ENCODE assay signal across 9 cellular contexts in the genomic region with DNA sequence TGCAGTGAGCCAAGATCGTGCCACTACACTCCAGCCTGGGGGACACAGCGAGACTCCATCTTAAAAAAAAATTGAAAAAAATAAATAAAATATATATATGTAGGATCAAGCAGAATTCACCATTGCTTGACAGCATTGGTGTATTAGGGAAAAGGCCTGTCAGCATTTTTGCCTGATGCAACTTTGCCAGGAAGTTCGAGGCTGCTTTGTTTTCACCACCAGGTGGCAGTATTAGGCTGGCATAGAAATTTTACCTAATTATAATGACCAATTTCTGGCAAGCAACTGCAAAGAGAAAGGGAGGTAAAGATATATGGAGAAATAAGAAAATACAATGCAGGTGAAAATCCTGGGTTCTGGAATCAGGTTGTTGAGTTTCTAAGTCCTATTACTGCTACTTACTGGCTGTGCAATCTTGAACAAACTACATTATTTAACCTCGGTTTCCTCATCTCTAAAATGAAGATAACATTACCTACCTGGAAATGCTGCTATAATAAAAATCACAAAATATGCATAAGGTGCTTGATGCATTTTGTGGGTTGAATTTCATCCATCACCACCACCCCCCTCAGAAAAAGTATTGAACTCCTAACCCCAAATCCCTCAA. TPM values are rescaled to one million over a fixed set of nuclear protein-coding genes. Genes with fewer than 3 reads are reported as not detected.
DNase-seq lines count a peak whose midpoint lies in the region; ATAC-seq and TF ChIP-seq lines count a peak whose summit lies in the region.
"Had no signal": no experiment of that assay in that cellular context is flagged by ENCODE, and none has a peak within 500 bp of the region (broad histone marks: within the 10 kb centered on the region; RNA-seq: fewer than 3 reads in every experiment).

No MANE protein-coding gene starts in this region.

- H3K4me3 ChIP-seq in SK-N-SH (ENCODE audit: low read depth in 2 of 2, low read length in 1 of 2) = no peak overlapping the region; a peak in 1 of 4 replicates

- H2AFZ ChIP-seq in SK-N-SH (ENCODE audit: low read depth) = no peak overlapping the region

- H3K36me3 Mint-ChIP-seq in activated naive CD4-positive, alpha-beta T cell treated with anti-CD3 and anti-CD28 coated beads for 36 hours (ENCODE audit: low read depth) = no peaks in the 10 kb centered on the region

- peak overlapping the region in 1 of 2 experiments; percentile 56; a peak in 2 of 4 replicates for H3K27ac ChIP-seq in SK-N-SH (ENCODE audit: low read depth in 2 of 2, low read length in 1 of 2)

- DNase-seq in EH (ENCODE audit: low read depth) (peak; percentile 78), NAMALWA (ENCODE audit: low spot score) (peak; percentile 78), SK-N-SH (peak; percentile 48), globus pallidus (ENCODE audit: low spot score) (peak; percentile 65), posterior cingulate gyrus (peak in 9 of 10 donors; percentile 30 to 88 (median 64)), NCI-H187 treated with DMSO at 0.1 percent for 48 hours (lab: John Stamatoyannopoulos, UW) (no peak)
- peak; percentile 83 for DNase-seq in activated naive CD4-positive, alpha-beta T cell treated with anti-CD3 and anti-CD28 coated beads for 36 hours

- peaks cover 15 to 34% of the 10 kb centered on the region in 2 experiments for H3K36me3 ChIP-seq in SK-N-SH (replicated peaks in 1 of 2; ENCODE audit: control insufficient read depth in 1 of 2, insufficient read depth in 2 of 2, low read length in 1 of 2)

- H3K9me3 Mint-ChIP-seq in activated naive CD4-positive, alpha-beta T cell treated with anti-CD3 and anti-CD28 coated beads for 36 hours = no peaks in the 10 kb centered on the region

- no peaks in the 10 kb centered on the region for H3K27me3 ChIP-seq in SK-N-SH (ENCODE audit: insufficient read depth)

- peaks cover 55% of the 10 kb centered on the region for H3F3A ChIP-seq in SK-N-SH (replicated peaks; ENCODE audit: insufficient read depth)

- no peaks in the 10 kb centered on the region for H3K4me1 Mint-ChIP-seq in activated naive CD4-positive, alpha-beta T cell treated with anti-CD3 and anti-CD28 coated beads for 36 hours (ENCODE audit: low read depth)

- no peak for TF ChIP-seq EP300 in SK-N-SH (IDR thresholded peaks at IDR 0.05; ENCODE audit: borderline replicate concordance in 1 of 2, low read depth in 1 of 2, low read length in 1 of 2)

- peak; percentile 89 for TF ChIP-seq CTCF in SK-N-SH (IDR thresholded peaks at IDR 0.05)

- H4K20me1 ChIP-seq in SK-N-SH (ENCODE audit: insufficient read depth) = no peaks in the 10 kb centered on the region

- no peaks in the 10 kb centered on the region for H3K9me2 ChIP-seq in SK-N-SH

- CTCF ChIA-PET in SK-N-SH (lab: Yijun Ruan, JAX) = interaction anchor here (0.7 to 2.4 kb wide), 11 partner anchors 11 to 276 kb away, joined by 3 to 16 read pairs (median 4); no protein-coding TSS in a partner anchor
- CTCF ChIA-PET in activated naive CD4-positive, alpha-beta T cell treated with anti-CD3 and anti-CD28 coated beads for 36 hours (lab: Charles Lee) = interaction anchor here (0.7 to 5.1 kb wide), 9 partner anchors 20 to 452 kb away, joined by 3 to 22 read pairs (median 4); no protein-coding TSS in a partner anchor

- intact Hi-C loops in activated naive CD4-positive, alpha-beta T cell treated with anti-CD3 and anti-CD28 coated beads for 36 hours (cut with micrococcal nuclease) = loop anchor here (1.0 to 10.0 kb wide), 8 partner anchors 22 to 717 kb away; a partner anchor contains a TSS
- intact Hi-C loops in posterior cingulate gyrus (cut with DNase I) = loop anchor here (1.0 to 2.0 kb wide), 2 partner anchors 212 to 276 kb away; no protein-coding TSS in a partner anchor

- H3K27me3 Mint-ChIP-seq in activated naive CD4-positive, alpha-beta T cell treated with anti-CD3 and anti-CD28 coated beads for 36 hours (ENCODE audit: low read depth) = peaks cover 2% of the 10 kb centered on the region

- H3K4me1 ChIP-seq in SK-N-SH (ENCODE audit: control insufficient read depth in 1 of 2, insufficient read depth in 2 of 2, low read depth in 1 of 2, low read length in 1 of 2) = peaks cover 11 to 22% of the 10 kb centered on the region in 2 experiments; a peak in 3 of 4 replicates

- WGBS in SK-N-SH (ENCODE audit: low lambda C conversion rate) = 66% methylated on average over 4 of the region's 4 CpGs

- H3K27ac Mint-ChIP-seq in activated naive CD4-positive, alpha-beta T cell treated with anti-CD3 and anti-CD28 coated beads for 36 hours = no peak overlapping the region
- H3K27ac Mint-ChIP-seq: activated naive CD8-positive, alpha-beta T cell had no signal

- no peak overlapping the region for H3K4me2 ChIP-seq in SK-N-SH

- H3K79me2 ChIP-seq in SK-N-SH (ENCODE audit: insufficient read depth) = no peaks in the 10 kb centered on the region

- ATAC-seq in HG02642 (IDR thresholded peaks at IDR 0.05; ENCODE audit: poor library complexity, unreplicated experiment) = no peak

- TF ChIP-seq RAD21 in SK-N-SH (IDR thresholded peaks at IDR 0.05; ENCODE audit: low read length) = peak; percentile 89

- no peak overlapping the region for H3K9ac ChIP-seq in SK-N-SH

- no peaks in the 10 kb centered on the region for H3K9me3 ChIP-seq in SK-N-SH

- H3K4me3 Mint-ChIP-seq in activated naive CD4-positive, alpha-beta T cell treated with anti-CD3 and anti-CD28 coated beads for 36 hours = no peak overlapping the region
- H3K4me3 Mint-ChIP-seq: activated naive CD8-positive, alpha-beta T cell had no signal

- POLR2A ChIA-PET in SK-N-SH (lab: Yijun Ruan, JAX) = no interaction called here

TF ChIP-seq in SK-N-SH, 30 proteins besides CTCF, POLR2A, EP300 and RAD21 (continues in another document):
- TF ChIP-seq ELF1 (IDR thresholded peaks at IDR 0.05) (no peak), FOXJ3 (CRISPR knock-in tag; IDR thresholded peaks at IDR 0.05) (no peak), RXRA (IDR thresholded peaks at IDR 0.05; ENCODE audit: borderline replicate concordance, low read depth) (no peak), SMC3 (IDR thresholded peaks at IDR 0.05; ENCODE audit: low read depth, low read length) (peak; percentile 76), GATA2 (CRISPR knock-in tag; IDR thresholded peaks at IDR 0.05) (no peak), TCF12 (IDR thresholded peaks at IDR 0.05) (no peak), GABPA (IDR thresholded peaks at IDR 0.05; ENCODE audit: low read depth) (no peak), MXI1 (IDR thresholded peaks at IDR 0.05; ENCODE audit: low read depth, low read length) (no peak)
- TF ChIP-seq, protein P1, sequence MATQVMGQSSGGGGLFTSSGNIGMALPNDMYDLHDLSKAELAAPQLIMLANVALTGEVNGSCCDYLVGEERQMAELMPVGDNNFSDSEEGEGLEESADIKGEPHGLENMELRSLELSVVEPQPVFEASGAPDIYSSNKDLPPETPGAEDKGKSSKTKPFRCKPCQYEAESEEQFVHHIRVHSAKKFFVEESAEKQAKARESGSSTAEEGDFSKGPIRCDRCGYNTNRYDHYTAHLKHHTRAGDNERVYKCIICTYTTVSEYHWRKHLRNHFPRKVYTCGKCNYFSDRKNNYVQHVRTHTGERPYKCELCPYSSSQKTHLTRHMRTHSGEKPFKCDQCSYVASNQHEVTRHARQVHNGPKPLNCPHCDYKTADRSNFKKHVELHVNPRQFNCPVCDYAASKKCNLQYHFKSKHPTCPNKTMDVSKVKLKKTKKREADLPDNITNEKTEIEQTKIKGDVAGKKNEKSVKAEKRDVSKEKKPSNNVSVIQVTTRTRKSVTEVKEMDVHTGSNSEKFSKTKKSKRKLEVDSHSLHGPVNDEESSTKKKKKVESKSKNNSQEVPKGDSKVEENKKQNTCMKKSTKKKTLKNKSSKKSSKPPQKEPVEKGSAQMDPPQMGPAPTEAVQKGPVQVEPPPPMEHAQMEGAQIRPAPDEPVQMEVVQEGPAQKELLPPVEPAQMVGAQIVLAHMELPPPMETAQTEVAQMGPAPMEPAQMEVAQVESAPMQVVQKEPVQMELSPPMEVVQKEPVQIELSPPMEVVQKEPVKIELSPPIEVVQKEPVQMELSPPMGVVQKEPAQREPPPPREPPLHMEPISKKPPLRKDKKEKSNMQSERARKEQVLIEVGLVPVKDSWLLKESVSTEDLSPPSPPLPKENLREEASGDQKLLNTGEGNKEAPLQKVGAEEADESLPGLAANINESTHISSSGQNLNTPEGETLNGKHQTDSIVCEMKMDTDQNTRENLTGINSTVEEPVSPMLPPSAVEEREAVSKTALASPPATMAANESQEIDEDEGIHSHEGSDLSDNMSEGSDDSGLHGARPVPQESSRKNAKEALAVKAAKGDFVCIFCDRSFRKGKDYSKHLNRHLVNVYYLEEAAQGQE (IDR thresholded peaks at IDR 0.05; ENCODE audit: low read depth, low read length) = no peak
- TF ChIP-seq, protein P2, sequence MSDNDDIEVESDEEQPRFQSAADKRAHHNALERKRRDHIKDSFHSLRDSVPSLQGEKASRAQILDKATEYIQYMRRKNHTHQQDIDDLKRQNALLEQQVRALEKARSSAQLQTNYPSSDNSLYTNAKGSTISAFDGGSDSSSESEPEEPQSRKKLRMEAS (IDR thresholded peaks at IDR 0.05; ENCODE audit: low read depth) = no peak

RNA-seq across cellular contexts. Expression of a gene that starts 24.7 kb away (rescaled TPM):
- 366 and 437 TPM in 2 replicates for polyA plus RNA-seq in SK-N-SH (2012; rRNA removed)
- polyA plus RNA-seq in SK-N-SH (2012; cell fraction: cytosol; rRNA removed) = 389 and 422 TPM in 2 replicates
- polyA plus RNA-seq in SK-N-SH (2012; cell fraction: nucleus; rRNA removed) = 219 and 356 TPM in 2 replicates
- 1 to 10 TPM; 3.5 to 4.1 TPM for total RNA-seq in activated naive CD4-positive, alpha-beta T cell treated with anti-CD3 and anti-CD28 coated beads for 36 hours

RNA-seq across cellular contexts. Expression of a gene that starts 37.0 kb away (rescaled TPM):
- polyA plus RNA-seq in SK-N-SH (2012; rRNA removed) = 8.9 and 9.7 TPM in 2 replicates
- 6.1 and 6.8 TPM in 2 replicates for polyA plus RNA-seq in SK-N-SH (2012; cell fraction: cytosol; rRNA removed)
- polyA plus RNA-seq in SK-N-SH (2012; cell fraction: nucleus; rRNA removed) = 12.6 and 16.1 TPM in 2 replicates
- 1 to 10 TPM; 3.5 to 3.8 TPM for total RNA-seq in activated naive CD4-positive, alpha-beta T cell treated with anti-CD3 and anti-CD28 coated beads for 36 hours

RNA-seq across cellular contexts. Expression of a gene that starts 50.6 kb away (rescaled TPM):
- 4.4 and 4.9 TPM in 2 replicates for polyA plus RNA-seq in SK-N-SH (2012; rRNA removed)
- 5.8 and 6.8 TPM in 2 replicates for polyA plus RNA-seq in SK-N-SH (2012; cell fraction: cytosol; rRNA removed)
- polyA plus RNA-seq in SK-N-SH (2012; cell fraction: nucleus; rRNA removed) = 2.7 and 3.8 TPM in 2 replicates
- not detected for total RNA-seq in activated naive CD4-positive, alpha-beta T cell treated with anti-CD3 and anti-CD28 coated beads for 36 hours

RNA-seq across cellular contexts. Expression of a gene that starts 53.0 kb away (rescaled TPM):
- 0.26 and 0.34 TPM in 2 replicates for polyA plus RNA-seq in SK-N-SH (2012; rRNA removed)
- polyA plus RNA-seq in SK-N-SH (2012; cell fraction: cytosol; rRNA removed) = 0.18 and 0.26 TPM in 2 replicates
- 0.34 and 0.45 TPM in 2 replicates for polyA plus RNA-seq in SK-N-SH (2012; cell fraction: nucleus; rRNA removed)
- total RNA-seq in activated naive CD4-positive, alpha-beta T cell treated with anti-CD3 and anti-CD28 coated beads for 36 hours = not detected
